ENCODE assay signal across 18 cellular contexts in the genomic region with DNA sequence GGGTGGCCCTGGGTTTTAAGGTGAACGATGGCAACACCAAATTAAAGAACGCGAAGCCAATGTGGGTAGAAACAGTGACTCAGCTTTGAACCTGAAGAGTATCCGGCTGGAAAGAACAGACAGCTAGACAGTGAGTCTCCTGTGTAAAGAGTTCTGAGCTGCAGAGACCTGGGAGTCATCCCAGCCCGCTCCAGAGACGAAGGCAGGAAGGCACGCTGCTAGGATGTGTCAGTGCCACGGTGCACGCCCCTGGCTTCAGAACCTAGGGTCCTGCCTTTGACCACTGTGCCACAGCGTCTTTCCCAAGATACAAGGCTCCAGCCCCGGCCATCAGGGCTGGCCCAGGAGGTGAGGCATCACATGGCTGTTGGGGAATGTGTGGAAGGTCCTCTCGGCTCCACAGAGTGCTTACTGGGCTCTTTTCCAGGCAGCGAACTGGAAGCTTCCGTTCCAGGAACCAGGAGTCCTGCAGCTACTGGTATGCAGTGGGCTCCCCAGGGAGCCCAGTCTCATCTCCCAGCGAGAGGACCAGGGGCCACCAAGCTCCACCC. TPM values are rescaled to one million over a fixed set of nuclear protein-coding genes. Genes with fewer than 3 reads are reported as not detected.
DNase-seq lines count a peak whose midpoint lies in the region; ATAC-seq, FAIRE-seq and TF ChIP-seq lines count a peak whose summit lies in the region.
"Had no signal": no experiment of that assay in that cellular context is flagged by ENCODE, and none has a peak within 500 bp of the region (broad histone marks: within the 10 kb centered on the region; RNA-seq: fewer than 3 reads in every experiment).

No MANE protein-coding gene starts in this region.

- no peak overlapping the region for H4K5ac ChIP-seq in IMR-90 (ENCODE audit: low read depth, low read length)
- no peak overlapping the region for H4K5ac ChIP-seq in H1 (ENCODE audit: insufficient read length, low read depth, low read length)

- H3K18ac ChIP-seq in IMR-90 (ENCODE audit: low read depth, low read length): no peak overlapping the region
- H3K18ac ChIP-seq in H1 (ENCODE audit: extremely low read depth, low read length): 0 out of 2 replicates have a peak overlapping the region, but pooled peaks have one; percentile 24

- TF ChIP-seq POLR2A in A549 (IDR thresholded peaks at IDR 0.05; ENCODE audit: low read length): 0 out of 2 replicates have a peak, but pooled peaks have one; percentile 13
- TF ChIP-seq POLR2A in IMR-90 (IDR thresholded peaks at IDR 0.05; ENCODE audit: low read depth, low read length): no peak
- no peak for TF ChIP-seq POLR2A in H1 (IDR thresholded peaks at IDR 0.05; ENCODE audit: control extremely low read depth in 1 of 2, low read depth in 2 of 2, low read length in 2 of 2)

- H2BK12ac ChIP-seq in H1 (ENCODE audit: low read depth, low read length): 0 out of 2 replicates have a peak overlapping the region, but pooled peaks have one; percentile 33

- H2AFZ ChIP-seq in IMR-90 (replicated peaks; ENCODE audit: low read length, poor library complexity): peak overlapping the region; percentile 47
- no peak overlapping the region for H2AFZ ChIP-seq in H1 (ENCODE audit: low read length)

- peak overlapping the region; percentile 83 for H2AK9ac ChIP-seq in IMR-90 (replicated peaks; ENCODE audit: low read depth, low read length, poor library complexity)

- H4K8ac ChIP-seq in IMR-90 (ENCODE audit: low read depth in 2 of 2, low read length in 2 of 2) (0 out of 4 replicates have a peak overlapping the region, but pooled peaks of 1 of the 2 experiments have one; percentile 1), H1 (ENCODE audit: extremely low read depth, insufficient read depth, low read length) (no peak overlapping the region)

- no peaks in the 10 kb centered on the region for H3K23me2 ChIP-seq in H1 (ENCODE audit: low read depth, low read length)

- TF ChIP-seq EP300 in A549 (IDR thresholded peaks at IDR 0.05) (no peak; a peak in 1 of 5 replicates), H1 (IDR thresholded peaks at IDR 0.05; ENCODE audit: borderline replicate concordance in 1 of 2, low read depth in 2 of 2, low read length in 2 of 2) (no peak)

- CTCF ChIA-PET in A549 (lab: Yijun Ruan, JAX) (interaction anchor here (0.9 to 13.1 kb wide), 13 partner anchors 10 to 186 kb away, joined by 3 to 135 read pairs (median 4); a partner anchor contains a TSS), IMR-90 (lab: Yijun Ruan, JAX) (interaction anchor here (1.0 kb wide), 1 partner anchor 89 kb away, joined by 3 read pairs; no protein-coding TSS in a partner anchor), H1 (lab: Charles Lee; ENCODE audit: partially characterized antibody) (interaction anchor here (0.5 to 11.9 kb wide), 11 partner anchors 9 to 666 kb away, joined by 3 to 199 read pairs (median 3); a partner anchor contains a TSS)

- H3K4ac ChIP-seq in IMR-90 (ENCODE audit: low read depth, low read length) (peak overlapping the region; percentile 54), H1 (replicated peaks; ENCODE audit: insufficient read length, low read depth, low read length) (no peak overlapping the region)

- H3K9ac ChIP-seq in IMR-90 (ENCODE audit: low read depth, low read length) (no peak overlapping the region), H1 (replicated peaks in 1 of 4; ENCODE audit: extremely low read depth in 1 of 4, low read depth in 3 of 4, low read length in 3 of 4) (no peak overlapping the region)

- H3K4me1 ChIP-seq in A549 (peaks cover 95% of the 10 kb centered on the region), IMR-90 (ENCODE audit: control insufficient read depth, insufficient read depth, low read length) (peaks cover 26% of the 10 kb centered on the region), H1 (replicated peaks in 1 of 4; ENCODE audit: control insufficient read depth in 3 of 4, insufficient read depth in 4 of 4, low read length in 3 of 4) (peaks cover 3 to 17% (median 6%) of the 10 kb centered on the region in 4 experiments; a peak in 6 of 7 replicates)
- H3K4me1 ChIP-seq: ascending aorta, pancreas, uterus had no signal

- peak overlapping the region; percentile 51; the same call in 1 of the 2 replicates for H3K23ac ChIP-seq in IMR-90 (ENCODE audit: low read depth, low read length)
- H3K23ac ChIP-seq in H1 (ENCODE audit: insufficient read length): no peak overlapping the region

- no peak overlapping the region for H3K4me3 ChIP-seq in A549
- H3K4me3 ChIP-seq in IMR-90 (ENCODE audit: insufficient read depth, low read depth, low read length): no peak overlapping the region
- no peak overlapping the region for H3K4me3 ChIP-seq in H1 (ENCODE audit: extremely low read depth in 1 of 4, insufficient read depth in 2 of 4, low read depth in 3 of 4, low read length in 4 of 4)
- H3K4me3 ChIP-seq: ascending aorta, pancreas, uterus had no signal

- peak overlapping the region; percentile 49; the same call in 1 of the 2 replicates for H2BK120ac ChIP-seq in IMR-90 (ENCODE audit: low read depth, low read length)
- no peak overlapping the region for H2BK120ac ChIP-seq in H1 (replicated peaks; ENCODE audit: low read depth, low read length)

- H3K56ac ChIP-seq in IMR-90 (ENCODE audit: extremely low read depth, insufficient read depth, low read length) (no peak overlapping the region), H1 (replicated peaks; ENCODE audit: insufficient read length, low read depth, low read length) (no peak overlapping the region)

- TF ChIP-seq CTCF in A549 (IDR thresholded peaks at IDR 0.05) (no peak), IMR-90 (conservative IDR thresholded peaks at IDR 0.05; ENCODE audit: low read depth, low read length) (no peak), H1 (IDR thresholded peaks at IDR 0.05; ENCODE audit: control extremely low read depth in 1 of 3, insufficient read depth in 1 of 3, low read depth in 1 of 3, low read length in 3 of 3) (no peak)

- H3K79me2 ChIP-seq in H1 (ENCODE audit: control insufficient read depth in 1 of 2, insufficient read depth in 2 of 2, low read length in 2 of 2): no peaks in the 10 kb centered on the region

- BruUV-seq in IMR-90 (replicated peaks; lab: Mats Ljungman, UMichigan): no TSS peak

- H3K4me2 ChIP-seq in A549 (peak overlapping the region; percentile 73), IMR-90 (ENCODE audit: low read depth, low read length) (no peak overlapping the region), H1 (ENCODE audit: insufficient read depth in 1 of 2, low read depth in 2 of 2, low read length in 2 of 2) (no peak overlapping the region)

- H3K9me1 ChIP-seq in IMR-90 (ENCODE audit: insufficient read depth, low read length): peaks cover 7% of the 10 kb centered on the region; the same call in 1 of the 2 replicates

- no peaks in the 10 kb centered on the region for H4K20me1 ChIP-seq in IMR-90 (ENCODE audit: insufficient read depth, low read length)
- no peaks in the 10 kb centered on the region for H4K20me1 ChIP-seq in H1 (replicated peaks in 1 of 2; ENCODE audit: control insufficient read depth in 1 of 2, insufficient read depth in 2 of 2, low read length in 2 of 2)

- in situ Hi-C loops in IMR-90 (cut with MboI; ENCODE audit: low sequenced_read_pairs): no loop called here

- peak; percentile 56 for FAIRE-seq in A549 (lab: Jason Lieb, UNC)
- FAIRE-seq in H1 (lab: Jason Lieb, UNC): no peak
- FAIRE-seq: GM12891, pancreas had no signal

- POLR2A ChIA-PET in A549 (lab: Yijun Ruan, JAX): interaction anchor here (0.5 to 1.4 kb wide), 10 partner anchors 30 to 208 kb away, joined by 3 to 6 read pairs (median 3); a partner anchor contains a TSS
- POLR2A ChIA-PET in IMR-90 (lab: Charles Lee; ENCODE audit: unreplicated experiment): no interaction called here
- POLR2A ChIA-PET in H1 (lab: Charles Lee; ENCODE audit: partially characterized antibody): interaction anchor here (1.2 to 1.6 kb wide), 3 partner anchors 26 to 130 kb away, joined by 3 to 6 read pairs (median 3); no protein-coding TSS in a partner anchor

- H2BK5ac ChIP-seq in IMR-90 (ENCODE audit: low read depth, low read length, poor library complexity, severe bottlenecking): no peak overlapping the region
- 0 out of 2 replicates have a peak overlapping the region, but pooled peaks have one; percentile 15 for H2BK5ac ChIP-seq in H1 (ENCODE audit: low read depth, low read length)

- ATAC-seq in A549 (peak; percentile 72 to 83), IMR-90 (ENCODE audit: low read depth) (no peak)
- ATAC-seq: activated CD4-positive, alpha-beta T cell treated with anti-CD3 and anti-CD28 coated beads for 36 hours; activated T-cell treated with anti-CD3 and anti-CD28 coated beads, Interleukin-2, amount 50 U/mL, for 72 hours; effector memory CD8-positive, alpha-beta T cell had no signal

- H3K9me3 ChIP-seq in A549 (no peaks in the 10 kb centered on the region), IMR-90 (ENCODE audit: control insufficient read depth, insufficient read depth, low read length) (no peaks in the 10 kb centered on the region), H1 (ENCODE audit: insufficient read depth in 2 of 2, low read depth in 1 of 2, low read length in 1 of 2) (no peaks in the 10 kb centered on the region)
- H3K9me3 ChIP-seq: ascending aorta, pancreas, uterus had no signal

- dilution Hi-C loops in IMR-90 (cut with HindIII; ENCODE audit: low sequenced_read_pairs, unreplicated experiment): no loop called here

- H2BK15ac ChIP-seq in IMR-90 (ENCODE audit: low read depth, low read length): peak overlapping the region; percentile 56; the same call in 2 of the 3 replicates
- peak overlapping the region; percentile 72; the same call in 1 of the 2 replicates for H2BK15ac ChIP-seq in H1 (ENCODE audit: low read length)

- TF ChIP-seq RAD21 in A549 (conservative IDR thresholded peaks at IDR 0.05 in 1 of 2, IDR thresholded peaks at IDR 0.05 in 1 of 2) (0 out of 5 replicates have a peak, but pooled peaks of 1 of the 2 experiments have one; percentile 16), IMR-90 (IDR thresholded peaks at IDR 0.05; ENCODE audit: low read length) (no peak), H1 (IDR thresholded peaks at IDR 0.05 in 1 of 2, conservative IDR thresholded peaks at IDR 0.05 in 1 of 2; ENCODE audit: low read depth in 2 of 2, low read length in 2 of 2) (no peak)

- under 1% methylated on average over 14 of the region's 15 CpGs for WGBS in A549 (ENCODE audit: missing lambda C conversion rate)
- WGBS in IMR-90 (ENCODE audit: extremely low coverage in 2 of 2, insufficient read length in 1 of 2), 2 experiments: 84% methylated on average over 7 of the region's 15 CpGs; no CpG with 5 or more reads in 1 of the 2 experiments
- 91% methylated on average over 14 of the region's 15 CpGs; no CpG with 5 or more reads in 1 of the 2 experiments for WGBS in H1 (ENCODE audit: extremely low coverage in 1 of 2, insufficient coverage in 1 of 2, insufficient read length in 1 of 2, insufficient replicate concordance in 2 of 2, low coverage in 1 of 2, low lambda C conversion rate in 2 of 2, missing lambda C conversion rate in 1 of 2), 2 experiments

- DNase-seq in A549 (ENCODE audit: low read depth in 1 of 2, low spot score in 1 of 2) (peak; percentile 90 to 95), IMR-90 (peak; percentile 18), H1 (ENCODE audit: low read depth in 1 of 2, low spot score in 2 of 2) (no peak), DMS53 (lab: John Stamatoyannopoulos, UW) (no peak), T-helper 9 cell (no peak), amniotic stem cell (lab: John Stamatoyannopoulos, UW) (no peak)
- DNase-seq in stimulated activated CD4-positive, alpha-beta T cell treated with anti-CD3 and anti-CD28 coated beads, Interleukin-4, amount 100 ng/mL, for 4 hours: no peak
- DNase-seq: activated CD4-positive, alpha-beta T cell treated with anti-CD3 and anti-CD28 coated beads for 36 hours; activated T-cell treated with anti-CD3 and anti-CD28 coated beads, Interleukin-2, amount 50 U/mL, for 72 hours; DMS79; effector memory CD8-positive, alpha-beta T cell; hippocampal formation; stimulated activated CD4-positive, alpha-beta T cell treated with anti-CD3 and anti-CD28 coated beads, Interleukin-1b, Interleukin-23, amount 100 ng/mL, for 48 hours; uterus had no signal

- H3K27me3 ChIP-seq in IMR-90 (ENCODE audit: control insufficient read depth, insufficient read depth, low read length) (no peaks in the 10 kb centered on the region), H1 (replicated peaks in 1 of 4; ENCODE audit: control insufficient read depth in 3 of 4, extremely low read depth in 1 of 4, insufficient read depth in 3 of 4, low read length in 3 of 4) (no peaks in the 10 kb centered on the region), layer of hippocampus (ENCODE audit: control insufficient read depth, insufficient read depth, low read length) (no peaks in the 10 kb centered on the region)
- H3K27me3 ChIP-seq: ascending aorta, pancreas, uterus had no signal

- H4K91ac ChIP-seq in IMR-90 (ENCODE audit: insufficient read depth, low read depth, low read length) (peak overlapping the region; percentile 52), H1 (replicated peaks; ENCODE audit: insufficient read length, low read length) (peak overlapping the region; percentile 11)

- H3K14ac ChIP-seq in IMR-90 (replicated peaks; ENCODE audit: low read depth, low read length) (peak overlapping the region; percentile 35; the same call in 1 of the 2 replicates), H1 (ENCODE audit: insufficient read length) (no peak overlapping the region)

- H2BK20ac ChIP-seq in IMR-90 (ENCODE audit: low read depth, low read length) (peak overlapping the region; percentile 50; the same call in 1 of the 2 replicates), H1 (ENCODE audit: low read length) (no peak overlapping the region)

- intact Hi-C loops in IMR-90 (cut with micrococcal nuclease): no loop called here

- H3K27ac ChIP-seq in A549 (peak overlapping the region; percentile 95 to 97), IMR-90 (ENCODE audit: insufficient read depth, low read length) (no peak overlapping the region), H1 (ENCODE audit: low read depth, low read length) (no peak overlapping the region), layer of hippocampus (ENCODE audit: low read depth, low read length) (peak overlapping the region; percentile 12)
- H3K27ac ChIP-seq: ascending aorta, pancreas, uterus had no signal

- H3K36me3 ChIP-seq in IMR-90 (ENCODE audit: control insufficient read depth, insufficient read depth, low read length) (peaks cover 2% of the 10 kb centered on the region; the same call in 1 of the 2 replicates), H1 (ENCODE audit: control insufficient read depth in 2 of 4, insufficient read depth in 4 of 4, low read length in 3 of 4) (no peaks in the 10 kb centered on the region)
- H3K36me3 ChIP-seq: ascending aorta, pancreas, uterus had no signal

- H2AK5ac ChIP-seq in IMR-90 (ENCODE audit: low read depth, low read length): peak overlapping the region; percentile 41
- H2AK5ac ChIP-seq in H1 (ENCODE audit: low read depth, low read length): no peak overlapping the region

- H3K79me1 ChIP-seq in IMR-90 (ENCODE audit: low read depth in 1 of 2, low read length in 2 of 2) (peaks cover 0 to 20% of the 10 kb centered on the region in 2 experiments; a peak in 1 of 4 replicates), H1 (ENCODE audit: low read depth, low read length) (no peaks in the 10 kb centered on the region)

RNA-seq across cellular contexts. Expression of a gene that starts 29.9 kb away (rescaled TPM):
- polyA plus RNA-seq in A549 (2011; rRNA removed): 7.9 and 8.8 TPM in 2 replicates
- 33.9 and 65.3 TPM in 2 replicates for polyA plus RNA-seq in A549 (2012; cell fraction: cytosol; rRNA removed)
- 114 and 175 TPM in 2 replicates for polyA plus RNA-seq in A549 (2012; cell fraction: nucleus; rRNA removed)
- polyA plus RNA-seq in A549 (2017; fragmentation: RNase III; extraction: RNeasy Plus Mini Kit Qiagen cat#74134 plus additional on column Dnase treatment): 33.9 to 50.0 TPM (median 44.7 TPM) in 3 replicates
- 4.7 and 6.6 TPM in 2 replicates for polyA minus RNA-seq in A549 (2011; rRNA and poly(A)+ RNA removed)
- 6.1 and 7.8 TPM in 2 replicates for total RNA-seq in IMR-90 (2012; rRNA removed)
- polyA plus RNA-seq in IMR-90 (2012; rRNA removed): 18.9 and 24.9 TPM in 2 replicates
- polyA plus RNA-seq in IMR-90 (2012; cell fraction: cytosol; rRNA removed): 13.7 and 28.5 TPM in 2 replicates
- polyA plus RNA-seq in IMR-90 (2012; cell fraction: nucleus; rRNA removed; ENCODE audit: low replicate concordance): 33.5 and 98.4 TPM in 2 replicates
- total RNA-seq in H1 (2021; fragmentation: NEBNext Ultra II Directional; extraction: Animal tissue kit (Norgen Biotek cat#: 25700)): 64.3 and 67.6 TPM in 2 replicates
- polyA plus RNA-seq in H1 (2011; rRNA removed): 49.8 and 66.9 TPM in 2 replicates
- polyA plus RNA-seq in H1 (2011; cell fraction: cytosol; rRNA removed): 38.6 TPM
- 112 TPM for polyA plus RNA-seq in H1 (2011; cell fraction: nucleus; rRNA removed)
- 24.3 to 37.8 TPM (median 34.2 TPM) in 4 replicates for polyA plus RNA-seq in H1 (2012, experiment 1 of 2)
- polyA plus RNA-seq in H1 (2012, experiment 2 of 2): 32.6 TPM
- 37.5 TPM for polyA plus RNA-seq in H1 (2013, experiment 1 of 2)
- polyA plus RNA-seq in H1 (2013, experiment 2 of 2): 32.3 TPM
- 8.3 and 9.8 TPM in 2 replicates for polyA minus RNA-seq in H1 (2011; rRNA and poly(A)+ RNA removed)
- polyA minus RNA-seq in H1 (2011; cell fraction: cytosol; rRNA and poly(A)+ RNA removed): 32.6 TPM
- 32.0 TPM for polyA minus RNA-seq in H1 (2011; cell fraction: nucleus; rRNA and poly(A)+ RNA removed)

RNA-seq across cellular contexts. Expression of a gene that starts 43.5 kb away (rescaled TPM):
- polyA plus RNA-seq in A549 (2011; rRNA removed) (20.3 and 22.1 TPM in 2 replicates), A549 (2017; fragmentation: RNase III; extraction: RNeasy Plus Mini Kit Qiagen cat#74134 plus additional on column Dnase treatment) (21.3 to 23.3 TPM (median 22.5 TPM) in 3 replicates), IMR-90 (2012; rRNA removed) (19.4 and 21.1 TPM in 2 replicates), H1 (2011; rRNA removed) (84.8 and 119 TPM in 2 replicates)
- polyA plus RNA-seq in A549 (2012; cell fraction: cytosol; rRNA removed): 49.2 and 69.1 TPM in 2 replicates
- 128 and 157 TPM in 2 replicates for polyA plus RNA-seq in A549 (2012; cell fraction: nucleus; rRNA removed)
- 19.6 and 26.8 TPM in 2 replicates for polyA minus RNA-seq in A549 (2011; rRNA and poly(A)+ RNA removed)
- 5.6 and 6.6 TPM in 2 replicates for total RNA-seq in IMR-90 (2012; rRNA removed)
- 14.3 and 24.4 TPM in 2 replicates for polyA plus RNA-seq in IMR-90 (2012; cell fraction: cytosol; rRNA removed)
- polyA plus RNA-seq in IMR-90 (2012; cell fraction: nucleus; rRNA removed; ENCODE audit: low replicate concordance): 41.3 and 99.0 TPM in 2 replicates
- total RNA-seq in H1 (2021; fragmentation: NEBNext Ultra II Directional; extraction: Animal tissue kit (Norgen Biotek cat#: 25700)): 33.7 and 35.8 TPM in 2 replicates
- 51.7 TPM for polyA plus RNA-seq in H1 (2011; cell fraction: cytosol; rRNA removed)
- polyA plus RNA-seq in H1 (2011; cell fraction: nucleus; rRNA removed): 112 TPM
- polyA plus RNA-seq in H1 (2012, experiment 1 of 2): 26.3 to 35.1 TPM (median 34.3 TPM) in 4 replicates
- polyA plus RNA-seq in H1 (2012, experiment 2 of 2): 38.1 TPM
- polyA plus RNA-seq in H1 (2013, experiment 1 of 2): 44.3 TPM
- polyA plus RNA-seq in H1 (2013, experiment 2 of 2): 46.4 TPM
- 22.8 and 25.8 TPM in 2 replicates for polyA minus RNA-seq in H1 (2011; rRNA and poly(A)+ RNA removed)
- polyA minus RNA-seq in H1 (2011; cell fraction: cytosol; rRNA and poly(A)+ RNA removed): 22.8 TPM
- polyA minus RNA-seq in H1 (2011; cell fraction: nucleus; rRNA and poly(A)+ RNA removed): 27.7 TPM

Comparison
In these comparisons a context has a peak if more than half of its experiments do, and no peak if none do; other contexts are left out.
1. DNase-seq: peak in A549 (2 of 2) and IMR-90 (single experiment); none in H1 (0 of 2), DMS53 (single experiment), stimulated activated CD4-positive, alpha-beta T cell treated with anti-CD3 and anti-CD28 coated beads, Interleukin-4, amount 100 ng/mL, for 4 hours (0 of 2), T-helper 9 cell (single experiment) and amniotic stem cell (single experiment).
2. H3K27ac ChIP-seq: peak in A549 (2 of 2) and layer of hippocampus (single experiment); none in IMR-90 (single experiment) and H1 (single experiment).